Comparison of ENCODE assay signal across 8 cellular contexts in genomic region chr6:44074383-44075136, GRCh38. TPM values are rescaled to one million over a fixed set of nuclear protein-coding genes. Genes with fewer than 3 reads are reported as not detected.
DNase-seq lines count a peak whose midpoint lies in the region; ATAC-seq and TF ChIP-seq lines count a peak whose summit lies in the region.

No MANE protein-coding gene starts in this region.

- TF ChIP-seq CTCF in WI38 (IDR thresholded peaks at IDR 0.05; ENCODE audit: low read depth, low read length) (peak; percentile 77), chondrocyte (IDR thresholded peaks at IDR 0.05) (peak; percentile 93), lung (IDR thresholded peaks at IDR 0.05; ENCODE audit: control extremely low read depth, extremely low read depth) (peak; percentile 63)

- DNase-seq in GM03348 (ENCODE audit: low spot score) (peak; percentile 89), chondrocyte (ENCODE audit: low spot score) (peak; percentile 75), lung (ENCODE audit: low spot score) (peak; percentile 64), NCI-H2029 treated with DMSO at 0.1 percent for 48 hours (lab: John Stamatoyannopoulos, UW) (no peak), NCI-H1436 (lab: John Stamatoyannopoulos, UW) (no peak)
- DNase-seq in stimulated activated CD8-positive, alpha-beta memory T cell treated with anti-CD3 and anti-CD28 coated beads, Interleukin-15, amount 100 ng/mL, for 48 hours (ENCODE audit: low read depth in 2 of 2): peak; percentile 67 to 70

- ATAC-seq in HG03108 (IDR thresholded peaks at IDR 0.05; ENCODE audit: unreplicated experiment) (peak; percentile 27), lung (ENCODE audit: insufficient read depth, low FRiP score) (peak; percentile 55)

- peak overlapping the region; percentile 79 for H3K27ac Mint-ChIP-seq in chondrocyte (ENCODE audit: unreplicated experiment)

- no peaks in the 10 kb centered on the region for H3K9me3 Mint-ChIP-seq in chondrocyte (ENCODE audit: low read depth)

- peaks cover 51% of the 10 kb centered on the region for H3K4me1 Mint-ChIP-seq in chondrocyte (ENCODE audit: low read depth)

- H3K9me3 ChIP-seq in lung (ENCODE audit: control insufficient read depth in 2 of 2, insufficient read depth in 1 of 2, low read length in 1 of 2): no peaks in the 10 kb centered on the region

- no peaks in the 10 kb centered on the region for H3K36me3 Mint-ChIP-seq in chondrocyte (ENCODE audit: low read depth)

- no peaks in the 10 kb centered on the region for H3K36me3 ChIP-seq in lung (ENCODE audit: control insufficient read depth in 2 of 2, insufficient read depth in 2 of 2, low read length in 2 of 2)

- no peaks in the 10 kb centered on the region for H3K27me3 Mint-ChIP-seq in chondrocyte (ENCODE audit: low read depth)

- peak overlapping the region; percentile 70 for H3K4me3 Mint-ChIP-seq in chondrocyte (ENCODE audit: unreplicated experiment)

- no peaks in the 10 kb centered on the region for H3K27me3 ChIP-seq in lung (ENCODE audit: control insufficient read depth, insufficient read depth)

- H3K4me3 ChIP-seq in WI38 (ENCODE audit: low read depth, low read length) (0 out of 2 replicates have a peak overlapping the region, but pooled peaks have one; percentile 18), lung (no peak overlapping the region)

- WGBS in lung, 2 donors: 5 to 6% methylated on average over 18 of the region's 18 CpGs

- peaks cover 4 to 13% of the 10 kb centered on the region in 2 donors for H3K4me1 ChIP-seq in lung (ENCODE audit: control insufficient read depth in 2 of 2, insufficient read depth in 2 of 2, low read length in 2 of 2)

- peak overlapping the region in 1 of 2 donors; percentile 64 for H3K27ac ChIP-seq in lung (ENCODE audit: low read depth in 1 of 2, low read length in 1 of 2)

RNA-seq across cellular contexts. Expression of gene MRPL14, which starts 52.7 kb away (rescaled TPM):
- 35.1 to 38.7 TPM (median 35.5 TPM) in 3 replicates for total RNA-seq in chondrocyte
- total RNA-seq in lung: 10 to 100 TPM; 70.8 to 90.2 TPM
- polyA plus RNA-seq in lung: 100 to 1,000 TPM; 112 to 219 TPM

RNA-seq across cellular contexts. Expression of gene TMEM63B, which starts 52.8 kb away (rescaled TPM):
- total RNA-seq in chondrocyte (36.2 to 40.7 TPM (median 40.3 TPM) in 3 replicates), lung (10 to 100 TPM; 93.1 to 94.5 TPM)
- 10 to 100 TPM; 49.0 to 83.6 TPM for polyA plus RNA-seq in lung

Comparison
In these comparisons a context has a peak if more than half of its experiments do, and no peak if none do; other contexts are left out.
1. DNase-seq: peak in GM03348 (single experiment), chondrocyte (single experiment), lung (single experiment) and stimulated activated CD8-positive, alpha-beta memory T cell treated with anti-CD3 and anti-CD28 coated beads, Interleukin-15, amount 100 ng/mL, for 48 hours (2 of 2); none in NCI-H2029 treated with DMSO at 0.1 percent for 48 hours (single experiment) and NCI-H1436 (single experiment).
2. Peak in every context shown above with its lines, with median percentiles within 50 percentile points of each other: CTCF ChIP-seq.